In the genomic region with DNA sequence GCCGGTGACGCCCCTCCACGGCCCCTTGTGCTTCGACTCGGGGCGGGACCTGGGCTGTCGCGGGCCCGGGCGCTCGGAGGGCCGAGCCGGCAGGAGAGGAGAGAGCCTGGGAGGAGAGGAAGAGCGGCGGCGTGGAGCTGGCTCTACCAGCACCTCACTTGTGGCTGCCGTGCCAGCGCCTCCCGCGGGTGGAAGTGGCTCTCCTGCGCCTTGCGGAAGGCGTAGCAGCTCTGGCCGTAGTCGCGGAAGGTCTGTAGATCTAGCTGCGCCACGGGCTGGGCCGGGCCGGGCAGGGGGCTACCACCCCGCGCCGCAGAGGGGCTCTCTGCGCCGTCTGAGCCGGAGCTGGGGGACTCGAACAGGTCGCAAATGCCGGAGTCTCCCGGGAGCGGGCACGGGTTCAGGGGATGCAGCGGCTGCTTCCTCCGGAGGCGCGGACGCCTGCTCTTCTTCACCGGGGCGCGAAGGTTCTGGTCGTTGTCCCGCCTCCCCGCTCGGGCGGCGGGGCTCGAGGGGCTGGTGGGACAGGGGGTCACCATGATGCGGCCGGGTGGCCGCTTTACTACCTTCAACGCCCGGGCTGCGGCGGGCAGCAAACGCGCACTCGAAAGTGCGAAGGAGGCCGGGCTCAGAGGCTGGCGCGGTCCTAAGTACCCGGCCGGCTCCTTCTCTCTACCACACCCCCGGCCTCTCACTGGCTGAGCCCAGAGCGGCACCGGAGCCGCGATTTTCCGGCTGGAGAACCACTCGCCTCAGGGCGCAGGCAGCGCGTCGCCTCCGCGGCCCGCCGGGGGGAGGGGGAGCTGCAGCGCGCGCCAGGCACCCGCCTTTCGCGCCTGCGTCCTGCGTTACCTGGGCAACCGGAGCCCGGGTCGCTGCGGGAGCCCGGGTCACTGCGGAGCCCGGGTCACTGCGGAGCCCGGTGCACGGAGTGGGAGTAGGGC, we compare ENCODE assay signal across 1 cellular context.
A peak's percentile ranks its signal among the peaks of the same experiment; 100 is the strongest.
TF ChIP-seq lines count a peak whose summit lies in the region.

A gene with protein sequence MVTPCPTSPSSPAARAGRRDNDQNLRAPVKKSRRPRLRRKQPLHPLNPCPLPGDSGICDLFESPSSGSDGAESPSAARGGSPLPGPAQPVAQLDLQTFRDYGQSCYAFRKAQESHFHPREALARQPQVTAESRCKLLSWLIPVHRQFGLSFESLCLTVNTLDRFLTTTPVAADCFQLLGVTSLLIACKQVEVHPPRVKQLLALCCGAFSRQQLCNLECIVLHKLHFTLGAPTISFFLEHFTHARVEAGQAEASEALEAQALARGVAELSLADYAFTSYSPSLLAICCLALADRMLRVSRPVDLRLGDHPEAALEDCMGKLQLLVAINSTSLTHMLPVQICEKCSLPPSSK (minus strand): TSS at position 624 of the 944 bp plus-strand sequence. CDS start 85 bp downstream, at position 539.

TF ChIP-seq in SK-N-SH, 30 proteins besides CTCF, POLR2A, EP300 and RAD21:
- TF ChIP-seq RFX5 (IDR thresholded peaks at IDR 0.05; ENCODE audit: low read length) (no peak), EZH2phosphoT487 (IDR thresholded peaks at IDR 0.05; ENCODE audit: borderline replicate concordance, low read depth) (peak; percentile 40; the same call in 1 of the 2 replicates)
